ENCODE assay signal across 1 cellular context in genomic region chr5:83387041-83387440, GRCh38.
TF ChIP-seq lines count a peak whose summit lies in the region.

No MANE protein-coding gene starts in this region.

TF ChIP-seq in K562, 482 proteins besides CTCF, POLR2A, EP300 and RAD21:
- TF ChIP-seq ZBED1 (IDR thresholded peaks at IDR 0.05) (no peak), CEBPG (CRISPR knock-in tag; IDR thresholded peaks at IDR 0.05) (no peak), CEBPG (tag; conservative IDR thresholded peaks at IDR 0.05 in 1 of 2, IDR thresholded peaks at IDR 0.05 in 1 of 2) (peak in 1 of 2 experiments; percentile 57; a peak in 1 of 4 replicates), KDM5B (IDR thresholded peaks at IDR 0.05; ENCODE audit: insufficient replicate concordance, low read depth, low read length) (no peak), CEBPB (tag; IDR thresholded peaks at IDR 0.05) (peak; percentile 66), ZNF512 (tag; IDR thresholded peaks at IDR 0.05) (no peak), FOSL1 (tag; conservative IDR thresholded peaks at IDR 0.05) (0 out of 2 replicates have a peak, but pooled peaks have one; percentile 15)
TF ChIP-seq in K562: peak in this region for 3.
